1 cellular context compared by ENCODE assay signal in genomic region chr20:64222851-64223525, GRCh38.
TF ChIP-seq lines count a peak whose summit lies in the region.

No MANE protein-coding gene starts in this region.

TF ChIP-seq in H1, 55 proteins besides CTCF, POLR2A, EP300 and RAD21:
- no peak for TF ChIP-seq NANOG (IDR thresholded peaks at IDR 0.05; ENCODE audit: insufficient read depth, low read depth, low read length, poor library complexity, severe bottlenecking)
